ENCODE assay signal across 23 cellular contexts in the genomic region with DNA sequence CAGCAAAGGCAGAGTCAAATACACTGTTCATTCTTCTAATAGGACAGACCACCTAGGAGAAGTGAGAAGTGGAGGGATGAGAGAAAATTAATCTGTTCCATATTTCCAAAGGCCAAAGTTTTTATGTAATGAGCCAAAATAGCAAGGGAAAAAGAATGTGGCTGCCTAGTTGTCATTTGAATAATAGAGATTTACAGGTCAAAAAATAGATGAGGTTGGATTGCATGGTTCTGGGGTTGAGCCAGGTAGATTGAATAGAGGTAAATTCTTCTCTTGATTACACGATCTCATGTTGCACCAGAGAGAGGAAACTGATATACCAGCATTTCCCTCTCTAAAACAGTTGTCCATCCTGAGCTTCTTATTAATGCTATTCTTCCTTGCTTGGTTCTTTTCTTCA.
"Had no signal": no experiment of that assay in that cellular context is flagged by ENCODE, and none has a peak within 500 bp of the region (broad histone marks: within the 10 kb centered on the region; RNA-seq: fewer than 3 reads in every experiment).

No MANE protein-coding gene starts in this region.

- H3K4me2 ChIP-seq: neural progenitor cell had no signal

- H3K4me3 ChIP-seq: coronary artery, esophagus squamous epithelium, gastrocnemius medialis, left ventricle myocardium inferior, neural progenitor cell, testis, uterus had no signal

- H3K36me3 ChIP-seq: esophagus squamous epithelium, gastrocnemius medialis, left ventricle myocardium inferior, neural progenitor cell, uterus had no signal

- H2AFZ ChIP-seq: neural progenitor cell had no signal

- H3K9me3 ChIP-seq: esophagus squamous epithelium, gastrocnemius medialis, testis, uterus had no signal

- H3K9ac ChIP-seq: neural progenitor cell had no signal

- H3K27ac ChIP-seq: coronary artery, esophagus squamous epithelium, gastrocnemius medialis, left ventricle myocardium inferior, neural progenitor cell, testis, uterus had no signal

- DNase-seq: activated CD4-positive, alpha-beta memory T cell treated with anti-CD3 and anti-CD28 coated beads for 36 hours; activated CD4-positive, alpha-beta T cell treated with anti-CD3 and anti-CD28 coated beads for 4 hours; activated CD4-positive, CD25-positive, alpha-beta regulatory T cell; activated effector memory CD4-positive, alpha-beta T cell treated with Interleukin-2 at 50 U/mL for 16 hours; activated naive CD4-positive, alpha-beta T cell treated with anti-CD3 and anti-CD28 coated beads, Interleukin-2, amount 10 ng/mL, durations not matched to agents 7 days and 5 days; activated naive CD8-positive, alpha-beta T cell treated with anti-CD3 and anti-CD28 coated beads, Interleukin-2, amount 50 U/mL, for 24 hours; activated T-cell treated with anti-CD3 and anti-CD28 coated beads, Interleukin-2, amount 50 U/mL, for 72 hours; cerebellar nuclear complex; endodermal cell; esophagus squamous epithelium; gastrocnemius medialis; hippocampal formation; kidney glomerular epithelial cell; left ventricle myocardium inferior; naive thymus-derived CD8-positive, alpha-beta T cell; stimulated activated CD4-positive, alpha-beta T cell treated with anti-CD3 and anti-CD28 coated beads, Interleukin-2, amount 100 ng/mL, for 48 hours; stimulated activated CD8-positive, alpha-beta memory T cell treated with anti-CD3 and anti-CD28 coated beads, Interleukin-4, amount 100 ng/mL, for 48 hours; stimulated activated naive B cell treated with anti-CD40 and anti-IgM and Interleukin-4, amounts not matched to agents 10 μg/mL and 1 μg/mL and 100 μg/mL, for 72 hours; testis; trophoblast cell; uterus had no signal

- H3K27me3 ChIP-seq: esophagus squamous epithelium, gastrocnemius medialis, neural progenitor cell, testis, uterus had no signal

- H3K4me1 ChIP-seq: esophagus squamous epithelium, gastrocnemius medialis, left ventricle myocardium inferior, neural progenitor cell, testis, uterus had no signal
